ENCODE assay signal across 16 cellular contexts in genomic region chr5:90440644-90441043, GRCh38. TPM values are rescaled to one million over a fixed set of nuclear protein-coding genes. Genes with fewer than 3 reads are reported as not detected.
DNase-seq lines count a peak whose midpoint lies in the region; ATAC-seq, FAIRE-seq and TF ChIP-seq lines count a peak whose summit lies in the region.
"Had no signal": no experiment of that assay in that cellular context is flagged by ENCODE, and none has a peak within 500 bp of the region (broad histone marks: within the 10 kb centered on the region; RNA-seq: fewer than 3 reads in every experiment).

No MANE protein-coding gene starts in this region.

- no peaks in the 10 kb centered on the region for H3K79me2 ChIP-seq in OCI-LY7 (ENCODE audit: insufficient read depth, low read depth, low read length)
- no peaks in the 10 kb centered on the region for H3K79me2 ChIP-seq in H1 (ENCODE audit: control insufficient read depth in 1 of 2, insufficient read depth in 2 of 2, low read length in 2 of 2)

- no peak overlapping the region for H2BK20ac ChIP-seq in H1 (ENCODE audit: low read length)

- no peak overlapping the region for H2BK15ac ChIP-seq in H1 (ENCODE audit: low read length)

- no TSS peak for BruUV-seq in OCI-LY7 (replicated peaks; lab: Mats Ljungman, UMichigan)

- H3K79me1 ChIP-seq in H1 (ENCODE audit: low read depth, low read length): no peaks in the 10 kb centered on the region

- no peaks in the 10 kb centered on the region for H4K20me1 ChIP-seq in OCI-LY7 (ENCODE audit: insufficient read depth, low read length)
- no peaks in the 10 kb centered on the region for H4K20me1 ChIP-seq in H1 (replicated peaks in 1 of 2; ENCODE audit: control insufficient read depth in 1 of 2, insufficient read depth in 2 of 2, low read length in 2 of 2)

- no peak for TF ChIP-seq EP300 in H1 (IDR thresholded peaks at IDR 0.05; ENCODE audit: borderline replicate concordance in 1 of 2, low read depth in 2 of 2, low read length in 2 of 2)

- no peak overlapping the region for H3K23ac ChIP-seq in H1 (ENCODE audit: insufficient read length)

- H3K27me3 ChIP-seq in H1 (replicated peaks in 1 of 4; ENCODE audit: control insufficient read depth in 3 of 4, extremely low read depth in 1 of 4, insufficient read depth in 3 of 4, low read length in 3 of 4) (no peaks in the 10 kb centered on the region), neuron (ENCODE audit: insufficient read depth, low read length) (no peaks in the 10 kb centered on the region)
- H3K27me3 ChIP-seq: right atrium auricular region, tibial nerve had no signal

- H3K14ac ChIP-seq in H1 (ENCODE audit: insufficient read length): no peak overlapping the region

- peak overlapping the region; percentile 75; the same call in 1 of the 2 replicates for H2AFZ ChIP-seq in OCI-LY7 (ENCODE audit: low read length)
- peak overlapping the region; percentile 77; the same call in 1 of the 2 replicates for H2AFZ ChIP-seq in H1 (ENCODE audit: low read length)
- H2AFZ ChIP-seq in neuron (ENCODE audit: low read depth, low read length): peak overlapping the region; percentile 92

- H3K27ac ChIP-seq in OCI-LY7 (ENCODE audit: low read depth, low read length, poor library complexity, severe bottlenecking): no peak overlapping the region
- H3K27ac ChIP-seq in H1 (ENCODE audit: low read depth, low read length): no peak overlapping the region

- H3K56ac ChIP-seq in H1 (replicated peaks; ENCODE audit: insufficient read length, low read depth, low read length): no peak overlapping the region

- H3K9me3 ChIP-seq in OCI-LY7 (ENCODE audit: low read length): no peaks in the 10 kb centered on the region
- H3K9me3 ChIP-seq in H1 (ENCODE audit: insufficient read depth in 2 of 2, low read depth in 1 of 2, low read length in 1 of 2): no peaks in the 10 kb centered on the region
- H3K9me3 ChIP-seq in neuron (ENCODE audit: low read length): no peaks in the 10 kb centered on the region
- H3K9me3 ChIP-seq: right atrium auricular region, tibial nerve had no signal

- no peak for TF ChIP-seq RAD21 in H1 (IDR thresholded peaks at IDR 0.05 in 1 of 2, conservative IDR thresholded peaks at IDR 0.05 in 1 of 2; ENCODE audit: low read depth in 2 of 2, low read length in 2 of 2)

- H2AK5ac ChIP-seq in H1 (ENCODE audit: low read depth, low read length): no peak overlapping the region

- no peak overlapping the region; a peak in 1 of 7 replicates for H3K9ac ChIP-seq in H1 (replicated peaks in 1 of 4; ENCODE audit: extremely low read depth in 1 of 4, low read depth in 3 of 4, low read length in 3 of 4)

- TF ChIP-seq CTCF in OCI-LY7 (conservative IDR thresholded peaks at IDR 0.05; ENCODE audit: low read length): no peak
- no peak for TF ChIP-seq CTCF in H1 (IDR thresholded peaks at IDR 0.05; ENCODE audit: control extremely low read depth in 1 of 3, insufficient read depth in 1 of 3, low read depth in 1 of 3, low read length in 3 of 3)

- no peak for TF ChIP-seq POLR2A in H1 (IDR thresholded peaks at IDR 0.05; ENCODE audit: control extremely low read depth in 1 of 2, low read depth in 2 of 2, low read length in 2 of 2)

- no peaks in the 10 kb centered on the region for H3K36me3 Mint-ChIP-seq in activated CD4-positive, alpha-beta T cell treated with anti-CD3 and anti-CD28 coated beads for 36 hours (ENCODE audit: low read depth)

- POLR2A ChIA-PET in activated CD4-positive, alpha-beta T cell treated with anti-CD3 and anti-CD28 coated beads for 36 hours (lab: Charles Lee): no interaction called here
- POLR2A ChIA-PET in OCI-LY7 (lab: Charles Lee): interaction anchor here (0.7 to 2.3 kb wide), 4 partner anchors 29 to 341 kb away, joined by 3 to 6 read pairs (median 4); partner anchors contain the start of genes MBLAC2 and POLR3G
- POLR2A ChIA-PET in H1 (lab: Charles Lee; ENCODE audit: partially characterized antibody): interaction anchor here (1.0 kb wide), 1 partner anchor 14 kb away, joined by 3 read pairs; no protein-coding TSS in a partner anchor

- WGBS in H1 (ENCODE audit: extremely low coverage in 1 of 2, insufficient coverage in 1 of 2, insufficient read length in 1 of 2, insufficient replicate concordance in 2 of 2, low coverage in 1 of 2, low lambda C conversion rate in 2 of 2, missing lambda C conversion rate in 1 of 2), 2 experiments: 83% methylated on average over 2 of the region's 2 CpGs; no CpG with 5 or more reads in 1 of the 2 experiments

- H3K4me1 ChIP-seq in OCI-LY7 (ENCODE audit: insufficient read depth, low read length, poor library complexity, severe bottlenecking) (no peaks in the 10 kb centered on the region), H1 (replicated peaks in 1 of 4; ENCODE audit: control insufficient read depth in 3 of 4, insufficient read depth in 4 of 4, low read length in 3 of 4) (no peaks in the 10 kb centered on the region), neuron (ENCODE audit: insufficient read depth, low read length) (peaks cover 9% of the 10 kb centered on the region)
- H3K4me1 ChIP-seq: right atrium auricular region had no signal

- H2BK12ac ChIP-seq in H1 (ENCODE audit: low read depth, low read length): no peak overlapping the region

- no peaks in the 10 kb centered on the region for H3K9me3 Mint-ChIP-seq in activated CD4-positive, alpha-beta T cell treated with anti-CD3 and anti-CD28 coated beads for 36 hours (ENCODE audit: low read depth)
- H3K9me3 Mint-ChIP-seq: CD4-positive, alpha-beta T cell had no signal

- no peak for DNase-seq in activated CD4-positive, alpha-beta T cell treated with anti-CD3 and anti-CD28 coated beads for 36 hours
- DNase-seq in activated CD4-positive, alpha-beta T cell treated with anti-CD3 and anti-CD28 coated beads for 4 hours: no peak
- no peak for DNase-seq in OCI-LY7 (ENCODE audit: low spot score)
- DNase-seq in H1 (ENCODE audit: low read depth in 1 of 2, low spot score in 2 of 2): no peak
- no peak for DNase-seq in RCC 7860 (ENCODE audit: low spot score)
- no peak for DNase-seq in SHP77 treated with DMSO at 0.1 percent for 48 hours (lab: John Stamatoyannopoulos, UW)
- DNase-seq: activated CD4-positive, alpha-beta T cell treated with anti-CD3 and anti-CD28 coated beads, Interleukin-2, amount 50 U/mL, for 48 hours; activated effector memory CD4-positive, alpha-beta T cell treated with Interleukin-2 at 50 U/mL for 16 hours; CD4-positive, alpha-beta T cell; NCI-H2081 treated with DMSO at 0.1 percent for 48 hours; NCI-H82; stimulated activated CD4-positive, alpha-beta T cell treated with anti-CD3 and anti-CD28 coated beads, Interleukin-2, amount 100 ng/mL, for 48 hours had no signal

- no peak overlapping the region for H3K27ac Mint-ChIP-seq in activated CD4-positive, alpha-beta T cell treated with anti-CD3 and anti-CD28 coated beads for 36 hours
- H3K27ac Mint-ChIP-seq: CD4-positive, alpha-beta T cell had no signal

- H3K4me2 ChIP-seq in OCI-LY7 (ENCODE audit: low read length) (no peak overlapping the region; the same call in 1 of the 2 replicates), H1 (ENCODE audit: insufficient read depth in 1 of 2, low read depth in 2 of 2, low read length in 2 of 2) (no peak overlapping the region)

- intact Hi-C loops in activated CD4-positive, alpha-beta T cell treated with anti-CD3 and anti-CD28 coated beads for 36 hours (cut with DNase I, micrococcal nuclease): loop anchor here in 1 of 2 experiments (1.0 kb wide), 2 partner anchors 34 to 343 kb away; partner anchors contain the start of genes MBLAC2 and POLR3G
- intact Hi-C loops in OCI-LY7 (cut with micrococcal nuclease; ENCODE audit: unreplicated experiment): loop anchor here (1.0 kb wide), 1 partner anchor 343 kb away; no protein-coding TSS in a partner anchor

- H3K4me1 Mint-ChIP-seq in activated CD4-positive, alpha-beta T cell treated with anti-CD3 and anti-CD28 coated beads for 36 hours: peaks cover 4% of the 10 kb centered on the region

- peak overlapping the region; percentile 51 for H3K4me3 Mint-ChIP-seq in activated CD4-positive, alpha-beta T cell treated with anti-CD3 and anti-CD28 coated beads for 36 hours

- no peak overlapping the region for H4K8ac ChIP-seq in H1 (ENCODE audit: extremely low read depth, insufficient read depth, low read length)

- H2BK5ac ChIP-seq in H1 (ENCODE audit: low read depth, low read length): no peak overlapping the region

- H3K4ac ChIP-seq in H1 (replicated peaks; ENCODE audit: insufficient read length, low read depth, low read length): no peak overlapping the region

- no peaks in the 10 kb centered on the region for H3K9me2 ChIP-seq in OCI-LY7 (ENCODE audit: insufficient read depth, low read length)

- H4K5ac ChIP-seq in H1 (ENCODE audit: insufficient read length, low read depth, low read length): no peak overlapping the region

- H2BK120ac ChIP-seq in H1 (replicated peaks; ENCODE audit: low read depth, low read length): no peak overlapping the region

- H3K36me3 ChIP-seq in OCI-LY7 (ENCODE audit: insufficient read depth, low read length) (no peaks in the 10 kb centered on the region), H1 (ENCODE audit: control insufficient read depth in 2 of 4, insufficient read depth in 4 of 4, low read length in 3 of 4) (no peaks in the 10 kb centered on the region), neuron (ENCODE audit: insufficient read depth, low read length) (no peaks in the 10 kb centered on the region)
- H3K36me3 ChIP-seq: right atrium auricular region, tibial nerve had no signal

- peaks cover 5% of the 10 kb centered on the region for H3K27me3 Mint-ChIP-seq in activated CD4-positive, alpha-beta T cell treated with anti-CD3 and anti-CD28 coated beads for 36 hours

- ATAC-seq in activated CD4-positive, alpha-beta T cell treated with anti-CD3 and anti-CD28 coated beads for 36 hours: no peak
- ATAC-seq in HG02610 (IDR thresholded peaks at IDR 0.05; ENCODE audit: unreplicated experiment): no peak

- CTCF ChIA-PET in activated CD4-positive, alpha-beta T cell treated with anti-CD3 and anti-CD28 coated beads for 36 hours (lab: Charles Lee): interaction anchor here (1.7 to 2.1 kb wide), 3 partner anchors 30 to 343 kb away, joined by 5 to 7 read pairs (median 6); partner anchors contain the start of gene LYSMD3
- CTCF ChIA-PET in OCI-LY7 (lab: Charles Lee; ENCODE audit: unreplicated experiment): no interaction called here
- CTCF ChIA-PET in H1 (lab: Charles Lee; ENCODE audit: partially characterized antibody): interaction anchor here (0.8 to 4.1 kb wide), 13 partner anchors 11 to 342 kb away, joined by 3 to 23 read pairs (median 4); partner anchors contain the start of genes LYSMD3, MBLAC2 and POLR3G

- no peak overlapping the region for H4K91ac ChIP-seq in H1 (replicated peaks; ENCODE audit: insufficient read length, low read length)

- no peak overlapping the region for H3K18ac ChIP-seq in H1 (ENCODE audit: extremely low read depth, low read length)

- H3K23me2 ChIP-seq in H1 (ENCODE audit: low read depth, low read length): no peaks in the 10 kb centered on the region

- H3K4me3 ChIP-seq in OCI-LY7 (ENCODE audit: low read depth, low read length, poor library complexity, severe bottlenecking): no peak overlapping the region
- H3K4me3 ChIP-seq in H1 (ENCODE audit: extremely low read depth in 1 of 4, insufficient read depth in 2 of 4, low read depth in 3 of 4, low read length in 4 of 4): no peak overlapping the region
- H3K4me3 ChIP-seq in neuron (ENCODE audit: low read length): no peak overlapping the region

- no peak for FAIRE-seq in H1 (lab: Jason Lieb, UNC)
- FAIRE-seq in RCC 7860 (lab: Jason Lieb, UNC): no peak

RNA-seq across cellular contexts. Expression of gene CETN3, which starts 31.1 kb away (rescaled TPM):
- 10 to 100 TPM; 52.8 to 53.5 TPM for total RNA-seq in activated CD4-positive, alpha-beta T cell treated with anti-CD3 and anti-CD28 coated beads for 36 hours
- total RNA-seq in OCI-LY7 (2014; rRNA removed; shearing (Covaris generic)): 34.6 and 43.2 TPM in 2 replicates
- total RNA-seq in OCI-LY7 (2022): 53.2 and 57.4 TPM in 2 replicates
- total RNA-seq in H1 (2021; fragmentation: NEBNext Ultra II Directional; extraction: Animal tissue kit (Norgen Biotek cat#: 25700)): 38.4 and 43.8 TPM in 2 replicates
- polyA plus RNA-seq in H1 (2011; rRNA removed): 2.8 and 4.8 TPM in 2 replicates
- 22.0 TPM for polyA plus RNA-seq in H1 (2011; cell fraction: cytosol; rRNA removed)
- polyA plus RNA-seq in H1 (2011; cell fraction: nucleus; rRNA removed): 0.96 TPM
- 20.8 to 48.4 TPM (median 22.5 TPM) in 4 replicates for polyA plus RNA-seq in H1 (2012, experiment 1 of 2)
- polyA plus RNA-seq in H1 (2012, experiment 2 of 2): 13.2 TPM
- polyA plus RNA-seq in H1 (2013, experiment 1 of 2): 22.6 TPM
- 22.4 TPM for polyA plus RNA-seq in H1 (2013, experiment 2 of 2)
- polyA minus RNA-seq in H1 (2011; rRNA and poly(A)+ RNA removed): 1.1 and 1.2 TPM in 2 replicates
- 7.6 TPM for polyA minus RNA-seq in H1 (2011; cell fraction: cytosol; rRNA and poly(A)+ RNA removed)
- polyA minus RNA-seq in H1 (2011; cell fraction: nucleus; rRNA and poly(A)+ RNA removed): 4.6 TPM

RNA-seq across cellular contexts. Expression of gene MBLAC2, which starts 33.9 kb away (rescaled TPM):
- 1 to 10 TPM; 4.6 to 5.1 TPM for total RNA-seq in activated CD4-positive, alpha-beta T cell treated with anti-CD3 and anti-CD28 coated beads for 36 hours
- 9.1 and 9.4 TPM in 2 replicates for total RNA-seq in OCI-LY7 (2014; rRNA removed; shearing (Covaris generic))
- 16.3 and 17.3 TPM in 2 replicates for total RNA-seq in OCI-LY7 (2022)
- total RNA-seq in H1 (2021; fragmentation: NEBNext Ultra II Directional; extraction: Animal tissue kit (Norgen Biotek cat#: 25700)): 5.7 and 6.7 TPM in 2 replicates
- polyA plus RNA-seq in H1 (2011; rRNA removed): 2.8 and 4.8 TPM in 2 replicates
- polyA plus RNA-seq in H1 (2011; cell fraction: cytosol; rRNA removed): 3.6 TPM
- 4.7 TPM for polyA plus RNA-seq in H1 (2011; cell fraction: nucleus; rRNA removed)
- 2.3 to 3.0 TPM (median 2.7 TPM) in 4 replicates for polyA plus RNA-seq in H1 (2012, experiment 1 of 2)
- polyA plus RNA-seq in H1 (2012, experiment 2 of 2): 0.96 TPM
- polyA plus RNA-seq in H1 (2013, experiment 1 of 2): 4.9 TPM
- polyA plus RNA-seq in H1 (2013, experiment 2 of 2): 4.3 TPM
- 5.7 and 5.9 TPM in 2 replicates for polyA minus RNA-seq in H1 (2011; rRNA and poly(A)+ RNA removed)
- polyA minus RNA-seq in H1 (2011; cell fraction: cytosol; rRNA and poly(A)+ RNA removed): 6.0 TPM
- 22.8 TPM for polyA minus RNA-seq in H1 (2011; cell fraction: nucleus; rRNA and poly(A)+ RNA removed)

RNA-seq across cellular contexts. Expression of gene POLR3G, which starts 34.0 kb away (rescaled TPM):
- total RNA-seq in activated CD4-positive, alpha-beta T cell treated with anti-CD3 and anti-CD28 coated beads for 36 hours: 10 to 100 TPM; 18.4 to 22.7 TPM
- 9.9 and 14.6 TPM in 2 replicates for total RNA-seq in OCI-LY7 (2014; rRNA removed; shearing (Covaris generic))
- 12.9 and 14.2 TPM in 2 replicates for total RNA-seq in OCI-LY7 (2022)
- 163 and 179 TPM in 2 replicates for total RNA-seq in H1 (2021; fragmentation: NEBNext Ultra II Directional; extraction: Animal tissue kit (Norgen Biotek cat#: 25700))
- 119 and 149 TPM in 2 replicates for polyA plus RNA-seq in H1 (2011; rRNA removed)
- 127 TPM for polyA plus RNA-seq in H1 (2011; cell fraction: cytosol; rRNA removed)
- polyA plus RNA-seq in H1 (2011; cell fraction: nucleus; rRNA removed): 54.1 TPM
- polyA plus RNA-seq in H1 (2012, experiment 1 of 2): 95.3 to 145 TPM (median 125 TPM) in 4 replicates
- 13.6 TPM for polyA plus RNA-seq in H1 (2012, experiment 2 of 2)
- 227 TPM for polyA plus RNA-seq in H1 (2013, experiment 1 of 2)
- polyA plus RNA-seq in H1 (2013, experiment 2 of 2): 228 TPM
- 62.6 and 70.0 TPM in 2 replicates for polyA minus RNA-seq in H1 (2011; rRNA and poly(A)+ RNA removed)
- polyA minus RNA-seq in H1 (2011; cell fraction: cytosol; rRNA and poly(A)+ RNA removed): 76.5 TPM
- polyA minus RNA-seq in H1 (2011; cell fraction: nucleus; rRNA and poly(A)+ RNA removed): 89.6 TPM
